In the genomic region with DNA sequence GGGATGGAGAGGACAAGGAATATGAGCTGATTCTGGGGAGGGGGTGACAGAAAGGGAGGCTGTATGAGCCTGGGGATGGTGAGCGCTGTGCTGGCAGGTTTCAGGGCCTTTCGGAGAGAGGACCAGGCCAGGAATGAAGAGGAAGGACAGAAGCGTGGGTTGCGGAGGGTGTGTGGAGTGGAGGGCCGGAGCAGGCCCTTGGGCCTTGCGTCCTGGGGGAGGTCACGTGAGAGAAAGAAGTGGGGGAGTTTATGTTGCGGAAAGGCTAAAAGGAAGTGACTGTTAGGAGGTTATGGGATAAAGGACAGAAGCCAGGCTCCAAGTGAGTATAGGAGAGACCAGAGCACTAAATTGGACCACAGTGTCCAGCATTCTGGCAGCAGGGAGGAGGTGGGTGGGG, we compare ENCODE assay signal across 26 cellular contexts. TPM values are rescaled to one million over a fixed set of nuclear protein-coding genes. Genes with fewer than 3 reads are reported as not detected.
DNase-seq lines count a peak whose midpoint lies in the region; ATAC-seq and TF ChIP-seq lines count a peak whose summit lies in the region.
"Had no signal": no experiment of that assay in that cellular context is flagged by ENCODE, and none has a peak within 500 bp of the region (broad histone marks: within the 10 kb centered on the region; RNA-seq: fewer than 3 reads in every experiment).

No MANE protein-coding gene starts in this region.

- no peak overlapping the region for H2AK5ac ChIP-seq in H9 (ENCODE audit: insufficient read length, low read length)

- H3K14ac ChIP-seq in H9 (ENCODE audit: insufficient read depth, low read length) = no peak overlapping the region; the same call in 1 of the 2 replicates

- H3K9me3 Mint-ChIP-seq in CD4-positive, CD25-positive, alpha-beta regulatory T cell = peaks cover 0 to 2% (median 0%) of the 10 kb centered on the region in 7 donors
- no peaks in the 10 kb centered on the region for H3K9me3 Mint-ChIP-seq in H9
- H3K9me3 Mint-ChIP-seq in brain = peaks cover 0 to 3% (median 0%) of the 10 kb centered on the region in 5 experiments
- no peaks in the 10 kb centered on the region for H3K9me3 Mint-ChIP-seq in nephron progenitor cell
- no peaks in the 10 kb centered on the region for H3K9me3 Mint-ChIP-seq in Caco-2 (ENCODE audit: unreplicated experiment)

- intact Hi-C loops in Caco-2 (cut with micrococcal nuclease; ENCODE audit: unreplicated experiment) = no loop called here

- no peak overlapping the region for H3K27ac ChIP-seq in CD4-positive, CD25-positive, alpha-beta regulatory T cell (ENCODE audit: insufficient read depth, low read length, poor library complexity, severe bottlenecking)
- H3K27ac ChIP-seq in H9 (ENCODE audit: insufficient read length, low read depth, low read length) = no peak overlapping the region

- no peak overlapping the region for H4K91ac ChIP-seq in H9 (ENCODE audit: insufficient read length, low read depth, low read length)

- H3K9ac ChIP-seq in H9 (ENCODE audit: extremely low read depth, insufficient read length, low read length) = no peak overlapping the region

- H3K23ac ChIP-seq in H9 (ENCODE audit: insufficient read length, low read depth, low read length) = no peak overlapping the region

- H3K27ac Mint-ChIP-seq in CD4-positive, CD25-positive, alpha-beta regulatory T cell = peak overlapping the region in 2 of 3 donors; percentile 70 to 73
- peak overlapping the region; percentile 38 to 90 (median 88); a peak in 5 of 7 replicates for H3K27ac Mint-ChIP-seq in H9
- peak overlapping the region in 4 of 5 experiments; percentile 5 to 43 (median 32) for H3K27ac Mint-ChIP-seq in brain
- peak overlapping the region; percentile 92 for H3K27ac Mint-ChIP-seq in nephron progenitor cell
- no peak overlapping the region for H3K27ac Mint-ChIP-seq in Caco-2 (ENCODE audit: unreplicated experiment)

- H2AFZ ChIP-seq in H9 (ENCODE audit: low read length) = no peak overlapping the region

- POLR2A ChIA-PET in Caco-2 (lab: Charles Lee) = no interaction called here

- no CpG with 5 or more reads among the region's 8 CpGs for WGBS in H9 (ENCODE audit: extremely low coverage, insufficient read length, low lambda C conversion rate)

- no peak for ATAC-seq in CD4-positive, CD25-positive, alpha-beta regulatory T cell (ENCODE audit: low read depth in 2 of 2)
- no peak for ATAC-seq in GM19397 (IDR thresholded peaks at IDR 0.05; ENCODE audit: unreplicated experiment)
- ATAC-seq: left ventricle myocardium superior, mucosa of descending colon had no signal

- no peak for TF ChIP-seq CTCF in H9 (conservative IDR thresholded peaks at IDR 0.05)
- TF ChIP-seq CTCF in brain (conservative IDR thresholded peaks at IDR 0.05) = no peak
- no peak for TF ChIP-seq CTCF in nephron progenitor cell (IDR thresholded peaks at IDR 0.05)
- no peak for TF ChIP-seq CTCF in Caco-2 (IDR thresholded peaks at IDR 0.05; ENCODE audit: insufficient read depth in 1 of 2, low read depth in 1 of 2, low read length in 1 of 2, severe bottlenecking in 1 of 2, unreplicated experiment in 1 of 2)

- no peaks in the 10 kb centered on the region for H3K27me3 ChIP-seq in CD4-positive, CD25-positive, alpha-beta regulatory T cell (ENCODE audit: control insufficient read depth, insufficient read depth, low read length)
- H3K27me3 ChIP-seq in H9 (ENCODE audit: insufficient read depth, low read length) = no peaks in the 10 kb centered on the region
- no peaks in the 10 kb centered on the region for H3K27me3 ChIP-seq in Caco-2 (replicated peaks; ENCODE audit: control insufficient read depth, insufficient read depth, low read length)
- H3K27me3 ChIP-seq: heart left ventricle had no signal

- H3K4me1 ChIP-seq in CD4-positive, CD25-positive, alpha-beta regulatory T cell (ENCODE audit: control insufficient read depth, insufficient read depth, low read length, poor library complexity, severe bottlenecking) = no peaks in the 10 kb centered on the region
- H3K4me1 ChIP-seq in H9 (ENCODE audit: insufficient read depth, low read length) (peaks cover 8% of the 10 kb centered on the region; the same call in 1 of the 2 replicates), Caco-2 (no peaks in the 10 kb centered on the region)

- H2BK12ac ChIP-seq in H9 (ENCODE audit: insufficient read length, low read depth, low read length) = no peak overlapping the region

- H2BK120ac ChIP-seq in H9 (ENCODE audit: low read depth, low read length, poor library complexity, severe bottlenecking) = no peak overlapping the region

- peaks cover 10% of the 10 kb centered on the region for H3K36me3 Mint-ChIP-seq in CD4-positive, CD25-positive, alpha-beta regulatory T cell
- peaks cover 11 to 28% (median 14%) of the 10 kb centered on the region in 3 experiments for H3K36me3 Mint-ChIP-seq in H9 (ENCODE audit: insufficient read depth in 1 of 3, low read depth in 3 of 3)
- H3K36me3 Mint-ChIP-seq in brain = peaks cover 49% of the 10 kb centered on the region
- peaks cover 15% of the 10 kb centered on the region for H3K36me3 Mint-ChIP-seq in nephron progenitor cell (ENCODE audit: low read depth)
- peaks cover 34% of the 10 kb centered on the region for H3K36me3 Mint-ChIP-seq in Caco-2 (ENCODE audit: insufficient read depth, unreplicated experiment)

- DNase-seq in CD4-positive, CD25-positive, alpha-beta regulatory T cell = no peak
- DNase-seq in H9 = no peak
- DNase-seq in nephron progenitor cell = no peak
- no peak for DNase-seq in occipital lobe (lab: John Stamatoyannopoulos, UW)
- no peak for DNase-seq in Caco-2
- DNase-seq in NCI-H526 treated with DMSO at 0.1 percent for 48 hours (lab: John Stamatoyannopoulos, UW) = no peak
- DNase-seq: activated CD4-positive, alpha-beta T cell treated with anti-CD3 and anti-CD28 coated beads, Interleukin-2, amount 50 U/mL, for 1 hour; activated CD8-positive, alpha-beta memory T cell treated with anti-CD3 and anti-CD28 coated beads, Interleukin-2, amount 50 U/mL, for 4 hours; activated gamma-delta T cell; aorta; IMR-90; left ventricle myocardium superior; MM.1S; mucosa of descending colon; NCI-H1694; NCI-H774; OCI-M1; SHP77; stimulated activated CD8-positive, alpha-beta memory T cell treated with anti-CD3 and anti-CD28 coated beads, Interleukin-4, amount 100 ng/mL, for 48 hours; T-helper 1 cell had no signal

- no peak overlapping the region for H3K18ac ChIP-seq in H9 (ENCODE audit: insufficient read length, low read depth, low read length)

- no peaks in the 10 kb centered on the region for H4K20me1 ChIP-seq in H9 (ENCODE audit: control insufficient read depth, insufficient read depth, insufficient read length)

- H3K56ac ChIP-seq in H9 (ENCODE audit: insufficient read length, low read depth, low read length) = no peak overlapping the region

- no peak overlapping the region for H2BK15ac ChIP-seq in H9 (ENCODE audit: low read depth, low read length)

- H3K4me1 Mint-ChIP-seq in CD4-positive, CD25-positive, alpha-beta regulatory T cell = peaks cover 0 to 39% (median 27%) of the 10 kb centered on the region in 4 donors
- H3K4me1 Mint-ChIP-seq in H9 = peaks cover 47 to 49% of the 10 kb centered on the region in 2 experiments
- H3K4me1 Mint-ChIP-seq in brain = peaks cover 70% of the 10 kb centered on the region
- H3K4me1 Mint-ChIP-seq in nephron progenitor cell = peaks cover 77% of the 10 kb centered on the region
- H3K4me1 Mint-ChIP-seq in Caco-2 (ENCODE audit: low read depth, unreplicated experiment) = peaks cover 15% of the 10 kb centered on the region

- H3T11ph ChIP-seq in H9 (ENCODE audit: low read length) = no peak overlapping the region

- H3K27me3 Mint-ChIP-seq in CD4-positive, CD25-positive, alpha-beta regulatory T cell = no peaks in the 10 kb centered on the region
- H3K27me3 Mint-ChIP-seq in H9 (ENCODE audit: low read depth) = no peaks in the 10 kb centered on the region; the same call in 1 of the 2 replicates
- H3K27me3 Mint-ChIP-seq in brain = no peaks in the 10 kb centered on the region
- H3K27me3 Mint-ChIP-seq in nephron progenitor cell (ENCODE audit: low read depth, poor library complexity) = peaks cover 3% of the 10 kb centered on the region
- H3K27me3 Mint-ChIP-seq in Caco-2 (ENCODE audit: insufficient read depth, unreplicated experiment) = no peaks in the 10 kb centered on the region

- no peak overlapping the region for H2BK20ac ChIP-seq in H9 (ENCODE audit: low read depth, low read length, poor library complexity, severe bottlenecking)

- H4K8ac ChIP-seq in H9 (replicated peaks; ENCODE audit: insufficient read length, low read depth, low read length) = no peak overlapping the region

- H3K36me3 ChIP-seq in CD4-positive, CD25-positive, alpha-beta regulatory T cell (ENCODE audit: control insufficient read depth, insufficient read depth, low read length) = peaks cover 4% of the 10 kb centered on the region
- no peaks in the 10 kb centered on the region for H3K36me3 ChIP-seq in Caco-2 (ENCODE audit: control insufficient read depth, insufficient read depth, low read length)

- no peak overlapping the region for H3K4me2 ChIP-seq in H9 (ENCODE audit: insufficient read depth, insufficient read length, low read length)

- BruUV-seq in Caco-2 (replicated peaks; lab: Mats Ljungman, UMichigan) = no TSS peak

- H3K4ac ChIP-seq in H9 (ENCODE audit: low read depth, low read length) = no peak overlapping the region

- no peak overlapping the region for H3K4me3 Mint-ChIP-seq in CD4-positive, CD25-positive, alpha-beta regulatory T cell
- H3K4me3 Mint-ChIP-seq in H9 (0 out of 5 replicates have a peak overlapping the region, but pooled peaks of 1 of the 2 experiments have one; percentile 13), brain (no peak overlapping the region), nephron progenitor cell (no peak overlapping the region), Caco-2 (ENCODE audit: unreplicated experiment) (no peak overlapping the region)

- no peaks in the 10 kb centered on the region for H3K9me3 ChIP-seq in CD4-positive, CD25-positive, alpha-beta regulatory T cell (ENCODE audit: control insufficient read depth in 2 of 2, low read length in 2 of 2)
- H3K9me3 ChIP-seq in H9 (ENCODE audit: control insufficient read depth, low read depth, low read length) (no peaks in the 10 kb centered on the region), Caco-2 (no peaks in the 10 kb centered on the region)
- H3K9me3 ChIP-seq: heart left ventricle, mucosa of descending colon had no signal

- peaks cover 32% of the 10 kb centered on the region; the same call in 1 of the 2 replicates for H3K79me2 ChIP-seq in H9 (ENCODE audit: insufficient read depth, low read length)

- no peak overlapping the region for H4K5ac ChIP-seq in H9 (ENCODE audit: insufficient read length, low read depth, low read length)

- no peak overlapping the region for H3K4me3 ChIP-seq in CD4-positive, CD25-positive, alpha-beta regulatory T cell (ENCODE audit: low read depth, low read length)
- no peak overlapping the region for H3K4me3 ChIP-seq in Caco-2 (ENCODE audit: low read depth, low read length)
- H3K4me3 ChIP-seq: heart left ventricle, mucosa of descending colon had no signal

- H3K23me2 ChIP-seq in H9 (ENCODE audit: insufficient read length, low read depth, low read length, poor library complexity, severe bottlenecking) = no peaks in the 10 kb centered on the region

- H2BK5ac ChIP-seq in H9 (ENCODE audit: insufficient read length, low read length) = no peak overlapping the region

- peaks cover 20% of the 10 kb centered on the region for H3K79me1 ChIP-seq in H9 (ENCODE audit: insufficient read depth, low read depth, low read length, poor library complexity, severe bottlenecking)

- CTCF ChIA-PET in Caco-2 (lab: Charles Lee) = no interaction called here

RNA-seq across cellular contexts. Expression of a gene that starts 17.5 kb away (rescaled TPM):
- 66.3 TPM for total RNA-seq in CD4-positive, CD25-positive, alpha-beta regulatory T cell
- 1 to 10 TPM; 2.6 to 7.1 (median 2.8) TPM for polyA plus RNA-seq in CD4-positive, CD25-positive, alpha-beta regulatory T cell
- 77.0 and 81.6 TPM in 2 replicates for total RNA-seq in H9 (2021)
- 52.6 TPM for polyA plus RNA-seq in brain (ENCODE audit: insufficient read depth, low read depth, low replicate concordance)
- total RNA-seq in occipital lobe = 53.2 TPM
- 74.1 and 87.4 TPM in 2 replicates for total RNA-seq in Caco-2 (2022)

RNA-seq across cellular contexts. Expression of a gene that starts 52.6 kb away (rescaled TPM):
- total RNA-seq in CD4-positive, CD25-positive, alpha-beta regulatory T cell = 0.17 TPM
- under 1 TPM in 3 of 4 donors, not detected in 1; 0.42 to 0.61 (median 0.56) TPM for polyA plus RNA-seq in CD4-positive, CD25-positive, alpha-beta regulatory T cell
- total RNA-seq in H9 (2021) = 0.92 and 1.4 TPM in 2 replicates
- 13.4 TPM for polyA plus RNA-seq in brain (ENCODE audit: insufficient read depth, low read depth, low replicate concordance)
- total RNA-seq in occipital lobe = 5.9 TPM
- total RNA-seq in Caco-2 (2022) = 0.52 and 0.97 TPM in 2 replicates

RNA-seq across cellular contexts. Expression of a gene that starts 56.0 kb away (rescaled TPM):
- not detected for total RNA-seq in CD4-positive, CD25-positive, alpha-beta regulatory T cell
- polyA plus RNA-seq in CD4-positive, CD25-positive, alpha-beta regulatory T cell = under 1 TPM in 2 of 4 donors, not detected in 2; 0.15 to 0.29 TPM
- not detected in 2 replicates for total RNA-seq in H9 (2021)
- 4.2 TPM for polyA plus RNA-seq in brain (ENCODE audit: insufficient read depth, low read depth, low replicate concordance)
- total RNA-seq in occipital lobe = 1.9 TPM
- total RNA-seq in Caco-2 (2022) = 0.68 and 1.2 TPM in 2 replicates
- total RNA-seq: G401, heart left ventricle, IMR-90, left ventricle myocardium superior, osteocyte, subcutaneous adipose tissue had no signal
- polyA plus RNA-seq: aorta, heart left ventricle, IMR-90 had no signal
